ENCODE assay signal across 14 cellular contexts in genomic region chr11:3162410-3163240, GRCh38. TPM values are rescaled to one million over a fixed set of nuclear protein-coding genes. Genes with fewer than 3 reads are reported as not detected.
DNase-seq lines count a peak whose midpoint lies in the region; ATAC-seq and TF ChIP-seq lines count a peak whose summit lies in the region.
"Had no signal": no experiment of that assay in that cellular context is flagged by ENCODE, and none has a peak within 500 bp of the region (broad histone marks: within the 10 kb centered on the region; RNA-seq: fewer than 3 reads in every experiment).

No MANE protein-coding gene starts in this region.

- peak overlapping the region; percentile 73 to 83 for H3K4me3 ChIP-seq in tibial artery

- DNase-seq in activated T-cell treated with anti-CD3 and anti-CD28 coated beads, Interleukin-2, amount 50 U/mL, for 1 hour = peak; percentile 11
- no peak for DNase-seq in activated T-cell treated with anti-CD3 and anti-CD28 coated beads, Interleukin-2, amount 50 U/mL, for 48 hours
- no peak for DNase-seq in effector memory CD8-positive, alpha-beta T cell
- DNase-seq in natural killer cell (no peak), tibial artery (peak; percentile 23 to 66), islet precursor cell (no peak), iPS-NIHi11 (ENCODE audit: low spot score) (no peak)
- DNase-seq: activated CD4-positive, CD25-positive, alpha-beta regulatory T cell treated with anti-CD3 and anti-CD28 coated beads, Interleukin-2, amount 50 U/mL, for 72 hours; naive B cell had no signal

- H3K27ac Mint-ChIP-seq in effector memory CD8-positive, alpha-beta T cell = peak overlapping the region; percentile 22 to 59
- H3K27ac Mint-ChIP-seq in natural killer cell = peak overlapping the region; percentile 78 to 93
- no peak overlapping the region for H3K27ac Mint-ChIP-seq in stimulated activated memory B cell treated with anti-CD40 and anti-IgM and Interleukin-4, amounts not matched to agents 10 μg/mL and 1 μg/mL and 100 μg/mL, for 72 hours
- H3K27ac Mint-ChIP-seq: naive B cell had no signal

- H3K4me3 Mint-ChIP-seq in effector memory CD8-positive, alpha-beta T cell = peak overlapping the region; percentile 84
- H3K4me3 Mint-ChIP-seq in natural killer cell = peak overlapping the region; percentile 93
- H3K4me3 Mint-ChIP-seq in stimulated activated memory B cell treated with anti-CD40 and anti-IgM and Interleukin-4, amounts not matched to agents 10 μg/mL and 1 μg/mL and 100 μg/mL, for 72 hours = no peak overlapping the region

- no peaks in the 10 kb centered on the region for H3K27me3 ChIP-seq in tibial artery
- H3K27me3 ChIP-seq: adrenal gland, Peyer's patch had no signal

- peak overlapping the region; percentile 90 to 93 for H3K27ac ChIP-seq in tibial artery

- H3K27me3 Mint-ChIP-seq in effector memory CD8-positive, alpha-beta T cell = peaks cover 0 to 6% of the 10 kb centered on the region in 2 donors
- H3K27me3 Mint-ChIP-seq in natural killer cell (ENCODE audit: low read depth in 2 of 2) = no peaks in the 10 kb centered on the region
- peaks cover 81% of the 10 kb centered on the region for H3K27me3 Mint-ChIP-seq in stimulated activated memory B cell treated with anti-CD40 and anti-IgM and Interleukin-4, amounts not matched to agents 10 μg/mL and 1 μg/mL and 100 μg/mL, for 72 hours

- H3K9me3 Mint-ChIP-seq in effector memory CD8-positive, alpha-beta T cell = no peaks in the 10 kb centered on the region
- no peaks in the 10 kb centered on the region for H3K9me3 Mint-ChIP-seq in natural killer cell
- H3K9me3 Mint-ChIP-seq in stimulated activated memory B cell treated with anti-CD40 and anti-IgM and Interleukin-4, amounts not matched to agents 10 μg/mL and 1 μg/mL and 100 μg/mL, for 72 hours = no peaks in the 10 kb centered on the region
- H3K9me3 Mint-ChIP-seq: naive B cell had no signal

- H3K36me3 Mint-ChIP-seq in effector memory CD8-positive, alpha-beta T cell (ENCODE audit: insufficient read depth) = no peaks in the 10 kb centered on the region
- no peaks in the 10 kb centered on the region for H3K36me3 Mint-ChIP-seq in natural killer cell
- no peaks in the 10 kb centered on the region for H3K36me3 Mint-ChIP-seq in stimulated activated memory B cell treated with anti-CD40 and anti-IgM and Interleukin-4, amounts not matched to agents 10 μg/mL and 1 μg/mL and 100 μg/mL, for 72 hours
- H3K36me3 Mint-ChIP-seq: naive B cell had no signal

- intact Hi-C loops in natural killer cell (cut with micrococcal nuclease) = loop anchor here (2.0 kb wide), 1 partner anchor 26 kb away; no protein-coding TSS in a partner anchor
- intact Hi-C loops in tibial artery (cut with DNase I; ENCODE audit: low total_unique reads) = loop anchor here (5.0 kb wide), 1 partner anchor 40 kb away; no protein-coding TSS in a partner anchor

- H3K4me1 ChIP-seq in tibial artery = peaks cover 7 to 73% (median 60%) of the 10 kb centered on the region in 4 donors

- no peak for TF ChIP-seq CTCF in natural killer cell (IDR thresholded peaks at IDR 0.05)
- no peak for TF ChIP-seq CTCF in tibial artery (IDR thresholded peaks at IDR 0.05)

- no peaks in the 10 kb centered on the region for H3K9me3 ChIP-seq in tibial artery
- H3K9me3 ChIP-seq: adrenal gland, Peyer's patch had no signal

- peaks cover 40 to 49% of the 10 kb centered on the region in 2 donors for H3K4me1 Mint-ChIP-seq in effector memory CD8-positive, alpha-beta T cell (ENCODE audit: low read depth in 2 of 2)
- H3K4me1 Mint-ChIP-seq in natural killer cell = peaks cover 60 to 69% of the 10 kb centered on the region in 2 donors
- H3K4me1 Mint-ChIP-seq in stimulated activated memory B cell treated with anti-CD40 and anti-IgM and Interleukin-4, amounts not matched to agents 10 μg/mL and 1 μg/mL and 100 μg/mL, for 72 hours = peaks cover 6% of the 10 kb centered on the region

- H3K36me3 ChIP-seq in tibial artery = no peaks in the 10 kb centered on the region
- H3K36me3 ChIP-seq: adrenal gland, Peyer's patch had no signal

- ATAC-seq in effector memory CD8-positive, alpha-beta T cell (replicated peaks) = no peak
- no peak for ATAC-seq in natural killer cell
- ATAC-seq in stimulated activated memory B cell treated with anti-CD40 and anti-IgM and Interleukin-4, amounts not matched to agents 10 μg/mL and 1 μg/mL and 100 μg/mL, for 72 hours = no peak

RNA-seq across cellular contexts. Expression of gene OSBPL5, which starts 2.5 kb away (rescaled TPM):
- total RNA-seq in natural killer cell = 100 to 1,000 TPM; 375 to 522 (median 377) TPM

RNA-seq across cellular contexts. Expression of gene MRGPRG, which starts 56.0 kb away (rescaled TPM):
- not detected for total RNA-seq in natural killer cell
- total RNA-seq: A172, adrenal gland, M059J, Peyer's patch had no signal

Comparison
In these comparisons a context has a peak if more than half of its experiments do, and no peak if none do; other contexts are left out.
1. DNase-seq: peak in activated T-cell treated with anti-CD3 and anti-CD28 coated beads, Interleukin-2, amount 50 U/mL, for 1 hour (single experiment) and tibial artery (2 of 2); none in activated T-cell treated with anti-CD3 and anti-CD28 coated beads, Interleukin-2, amount 50 U/mL, for 48 hours (0 of 2), effector memory CD8-positive, alpha-beta T cell (0 of 3), natural killer cell (single experiment), islet precursor cell (single experiment) and iPS-NIHi11 (single experiment).